ENCODE assay signal across 18 cellular contexts in genomic region chr12:21618566-21618965, GRCh38. TPM values are rescaled to one million over a fixed set of nuclear protein-coding genes. Genes with fewer than 3 reads are reported as not detected.
"Had no signal": no experiment of that assay in that cellular context is flagged by ENCODE, and none has a peak within 500 bp of the region (broad histone marks: within the 10 kb centered on the region; RNA-seq: fewer than 3 reads in every experiment).

No MANE protein-coding gene starts in this region.

- H3K36me3 Mint-ChIP-seq: stimulated activated memory B cell treated with anti-CD40 and anti-IgM and Interleukin-4, amounts not matched to agents 10 μg/mL and 1 μg/mL and 100 μg/mL, for 72 hours had no signal

- H3K4me3 Mint-ChIP-seq: nephron progenitor cell; stimulated activated memory B cell treated with anti-CD40 and anti-IgM and Interleukin-4, amounts not matched to agents 10 μg/mL and 1 μg/mL and 100 μg/mL, for 72 hours had no signal

- H3K4me1 ChIP-seq: sigmoid colon, thyroid gland had no signal

- DNase-seq: activated effector memory CD4-positive, alpha-beta T cell treated with anti-CD3 and anti-CD28 coated beads, Interleukin-2, amount 50 U/mL, for 16 hours; activated T-cell treated with anti-CD3 and anti-CD28 coated beads for 4 hours; cerebellar nuclear complex; effector CD4-positive, alpha-beta T cell; gastrocnemius medialis; head of caudate nucleus; nephron progenitor cell; occipital lobe; posterior cingulate gyrus; sigmoid colon; stimulated activated CD4-positive, alpha-beta T cell treated with anti-CD3 and anti-CD28 coated beads, Interleukin-4, amount 100 ng/mL, for 4 hours; thyroid gland had no signal

- H3K27me3 ChIP-seq: gastrocnemius medialis, sigmoid colon, thyroid gland had no signal

- H3K4me1 Mint-ChIP-seq: nephron progenitor cell had no signal

- H3K4me3 ChIP-seq: gastrocnemius medialis, lung, sigmoid colon, thyroid gland had no signal

- H3K9me3 ChIP-seq: gastrocnemius medialis, sigmoid colon, thyroid gland had no signal

- ATAC-seq: gastrocnemius medialis; stimulated activated memory B cell treated with anti-CD40 and anti-IgM and Interleukin-4, amounts not matched to agents 10 μg/mL and 1 μg/mL and 100 μg/mL, for 72 hours had no signal

- H3K9me3 Mint-ChIP-seq: stimulated activated memory B cell treated with anti-CD40 and anti-IgM and Interleukin-4, amounts not matched to agents 10 μg/mL and 1 μg/mL and 100 μg/mL, for 72 hours had no signal

- H3K27me3 Mint-ChIP-seq: stimulated activated memory B cell treated with anti-CD40 and anti-IgM and Interleukin-4, amounts not matched to agents 10 μg/mL and 1 μg/mL and 100 μg/mL, for 72 hours had no signal

- H3K36me3 ChIP-seq: gastrocnemius medialis, sigmoid colon, thyroid gland had no signal

- H3K27ac Mint-ChIP-seq: nephron progenitor cell; stimulated activated memory B cell treated with anti-CD40 and anti-IgM and Interleukin-4, amounts not matched to agents 10 μg/mL and 1 μg/mL and 100 μg/mL, for 72 hours had no signal

- H3K27ac ChIP-seq: gastrocnemius medialis, sigmoid colon, thyroid gland had no signal

RNA-seq across cellular contexts. Expression of gene GYS2, which starts 13.9 kb away (rescaled TPM):
- total RNA-seq: bronchial epithelial cell; lung; occipital lobe; renal cortical epithelial cell; T-helper 1 cell treated with Interleukin-12 subunit alpha and Interleukin-12 subunit beta and Interleukin-4 antibody, amounts not matched to agents 30 ng/mL and 1 ng/mL, for 36 hours; thyroid gland had no signal
- polyA plus RNA-seq: keratinocyte, sigmoid colon had no signal
